1 cellular context compared by ENCODE assay signal in the genomic region with DNA sequence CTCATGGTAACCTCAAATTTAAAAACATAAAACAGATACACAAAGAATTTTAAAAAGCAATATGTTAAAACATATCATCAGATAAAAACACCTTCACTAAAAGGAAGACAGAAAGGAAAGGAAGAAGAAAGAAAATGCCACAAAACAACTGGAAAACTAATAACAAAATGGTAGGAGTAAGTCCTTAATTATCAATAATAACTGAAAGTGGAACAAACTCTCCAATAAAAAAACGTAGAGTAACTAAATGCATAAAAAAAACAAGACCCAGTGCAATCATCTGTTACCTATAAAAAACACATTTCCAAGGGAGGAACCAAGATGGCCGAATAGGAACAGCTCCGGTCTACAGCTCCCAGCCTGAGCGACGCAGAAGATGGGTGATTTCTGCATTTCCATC.
TF ChIP-seq lines count a peak whose summit lies in the region.

No MANE protein-coding gene starts in this region.

TF ChIP-seq in K562, 482 proteins besides CTCF, POLR2A, EP300 and RAD21 (continued from another document and continues in another):
- TF ChIP-seq, protein P1, sequence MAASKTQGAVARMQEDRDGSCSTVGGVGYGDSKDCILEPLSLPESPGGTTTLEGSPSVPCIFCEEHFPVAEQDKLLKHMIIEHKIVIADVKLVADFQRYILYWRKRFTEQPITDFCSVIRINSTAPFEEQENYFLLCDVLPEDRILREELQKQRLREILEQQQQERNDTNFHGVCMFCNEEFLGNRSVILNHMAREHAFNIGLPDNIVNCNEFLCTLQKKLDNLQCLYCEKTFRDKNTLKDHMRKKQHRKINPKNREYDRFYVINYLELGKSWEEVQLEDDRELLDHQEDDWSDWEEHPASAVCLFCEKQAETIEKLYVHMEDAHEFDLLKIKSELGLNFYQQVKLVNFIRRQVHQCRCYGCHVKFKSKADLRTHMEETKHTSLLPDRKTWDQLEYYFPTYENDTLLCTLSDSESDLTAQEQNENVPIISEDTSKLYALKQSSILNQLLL (CRISPR knock-in tag; IDR thresholded peaks at IDR 0.05; ENCODE audit: borderline replicate concordance), result no peak
- TF ChIP-seq TAL1 (IDR thresholded peaks at IDR 0.05) (no peak), RBFOX2 (IDR thresholded peaks at IDR 0.05; ENCODE audit: low read depth, low read length) (no peak), ZSCAN32 (CRISPR knock-in tag; IDR thresholded peaks at IDR 0.05) (no peak), TOE1 (IDR thresholded peaks at IDR 0.05; ENCODE audit: borderline replicate concordance) (peak; percentile 33; the same call in 1 of the 2 replicates), TOE1 (CRISPR knock-in tag; IDR thresholded peaks at IDR 0.05; ENCODE audit: borderline replicate concordance, low read depth) (no peak), CBX3 (IDR thresholded peaks at IDR 0.05; ENCODE audit: borderline replicate concordance in 1 of 2, low read length in 2 of 2) (no peak), ZNF444 (CRISPR knock-in tag; IDR thresholded peaks at IDR 0.05) (no peak), NCOA6 (IDR thresholded peaks at IDR 0.05) (no peak), FOXJ3 (CRISPR knock-in tag; IDR thresholded peaks at IDR 0.05) (no peak), RBM34 (IDR thresholded peaks at IDR 0.05; ENCODE audit: borderline replicate concordance, insufficient read depth, low read length) (no peak), TAF1 (IDR thresholded peaks at IDR 0.05; ENCODE audit: control insufficient read depth, extremely low read depth, insufficient read depth, low read length, severe bottlenecking) (no peak), MED1 (CRISPR knock-in tag; IDR thresholded peaks at IDR 0.05; ENCODE audit: borderline replicate concordance) (no peak), EHMT2 (IDR thresholded peaks at IDR 0.05) (peak; percentile 52; the same call in 1 of the 2 replicates), GABPB2 (CRISPR knock-in tag; conservative IDR thresholded peaks at IDR 0.05) (no peak), PHF20 (IDR thresholded peaks at IDR 0.05; ENCODE audit: partially characterized antibody) (no peak), ZKSCAN1 (IDR thresholded peaks at IDR 0.05; ENCODE audit: low read depth, low read length) (no peak), BRD4 (IDR thresholded peaks at IDR 0.05) (no peak)
- TF ChIP-seq, protein P2, sequence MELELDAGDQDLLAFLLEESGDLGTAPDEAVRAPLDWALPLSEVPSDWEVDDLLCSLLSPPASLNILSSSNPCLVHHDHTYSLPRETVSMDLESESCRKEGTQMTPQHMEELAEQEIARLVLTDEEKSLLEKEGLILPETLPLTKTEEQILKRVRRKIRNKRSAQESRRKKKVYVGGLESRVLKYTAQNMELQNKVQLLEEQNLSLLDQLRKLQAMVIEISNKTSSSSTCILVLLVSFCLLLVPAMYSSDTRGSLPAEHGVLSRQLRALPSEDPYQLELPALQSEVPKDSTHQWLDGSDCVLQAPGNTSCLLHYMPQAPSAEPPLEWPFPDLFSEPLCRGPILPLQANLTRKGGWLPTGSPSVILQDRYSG (tag; conservative IDR thresholded peaks at IDR 0.05; ENCODE audit: low read depth), result no peak
- TF ChIP-seq, protein P3, sequence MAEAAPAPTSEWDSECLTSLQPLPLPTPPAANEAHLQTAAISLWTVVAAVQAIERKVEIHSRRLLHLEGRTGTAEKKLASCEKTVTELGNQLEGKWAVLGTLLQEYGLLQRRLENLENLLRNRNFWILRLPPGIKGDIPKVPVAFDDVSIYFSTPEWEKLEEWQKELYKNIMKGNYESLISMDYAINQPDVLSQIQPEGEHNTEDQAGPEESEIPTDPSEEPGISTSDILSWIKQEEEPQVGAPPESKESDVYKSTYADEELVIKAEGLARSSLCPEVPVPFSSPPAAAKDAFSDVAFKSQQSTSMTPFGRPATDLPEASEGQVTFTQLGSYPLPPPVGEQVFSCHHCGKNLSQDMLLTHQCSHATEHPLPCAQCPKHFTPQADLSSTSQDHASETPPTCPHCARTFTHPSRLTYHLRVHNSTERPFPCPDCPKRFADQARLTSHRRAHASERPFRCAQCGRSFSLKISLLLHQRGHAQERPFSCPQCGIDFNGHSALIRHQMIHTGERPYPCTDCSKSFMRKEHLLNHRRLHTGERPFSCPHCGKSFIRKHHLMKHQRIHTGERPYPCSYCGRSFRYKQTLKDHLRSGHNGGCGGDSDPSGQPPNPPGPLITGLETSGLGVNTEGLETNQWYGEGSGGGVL (CRISPR knock-in tag; IDR thresholded peaks at IDR 0.05), result no peak
- TF ChIP-seq, protein P4, sequence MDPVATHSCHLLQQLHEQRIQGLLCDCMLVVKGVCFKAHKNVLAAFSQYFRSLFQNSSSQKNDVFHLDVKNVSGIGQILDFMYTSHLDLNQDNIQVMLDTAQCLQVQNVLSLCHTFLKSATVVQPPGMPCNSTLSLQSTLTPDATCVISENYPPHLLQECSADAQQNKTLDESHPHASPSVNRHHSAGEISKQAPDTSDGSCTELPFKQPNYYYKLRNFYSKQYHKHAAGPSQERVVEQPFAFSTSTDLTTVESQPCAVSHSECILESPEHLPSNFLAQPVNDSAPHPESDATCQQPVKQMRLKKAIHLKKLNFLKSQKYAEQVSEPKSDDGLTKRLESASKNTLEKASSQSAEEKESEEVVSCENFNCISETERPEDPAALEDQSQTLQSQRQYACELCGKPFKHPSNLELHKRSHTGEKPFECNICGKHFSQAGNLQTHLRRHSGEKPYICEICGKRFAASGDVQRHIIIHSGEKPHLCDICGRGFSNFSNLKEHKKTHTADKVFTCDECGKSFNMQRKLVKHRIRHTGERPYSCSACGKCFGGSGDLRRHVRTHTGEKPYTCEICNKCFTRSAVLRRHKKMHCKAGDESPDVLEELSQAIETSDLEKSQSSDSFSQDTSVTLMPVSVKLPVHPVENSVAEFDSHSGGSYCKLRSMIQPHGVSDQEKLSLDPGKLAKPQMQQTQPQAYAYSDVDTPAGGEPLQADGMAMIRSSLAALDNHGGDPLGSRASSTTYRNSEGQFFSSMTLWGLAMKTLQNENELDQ (CRISPR knock-in tag; IDR thresholded peaks at IDR 0.05; ENCODE audit: borderline replicate concordance), result no peak
- TF ChIP-seq, protein P5, sequence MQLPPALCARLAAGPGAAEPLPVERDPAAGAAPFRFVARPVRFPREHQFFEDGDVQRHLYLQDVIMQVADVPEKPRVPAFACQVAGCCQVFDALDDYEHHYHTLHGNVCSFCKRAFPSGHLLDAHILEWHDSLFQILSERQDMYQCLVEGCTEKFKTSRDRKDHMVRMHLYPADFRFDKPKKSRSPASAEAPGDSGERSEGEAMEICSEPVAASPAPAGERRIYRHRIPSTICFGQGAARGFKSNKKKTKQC (CRISPR knock-in tag; IDR thresholded peaks at IDR 0.05), result no peak
- TF ChIP-seq, protein P6, sequence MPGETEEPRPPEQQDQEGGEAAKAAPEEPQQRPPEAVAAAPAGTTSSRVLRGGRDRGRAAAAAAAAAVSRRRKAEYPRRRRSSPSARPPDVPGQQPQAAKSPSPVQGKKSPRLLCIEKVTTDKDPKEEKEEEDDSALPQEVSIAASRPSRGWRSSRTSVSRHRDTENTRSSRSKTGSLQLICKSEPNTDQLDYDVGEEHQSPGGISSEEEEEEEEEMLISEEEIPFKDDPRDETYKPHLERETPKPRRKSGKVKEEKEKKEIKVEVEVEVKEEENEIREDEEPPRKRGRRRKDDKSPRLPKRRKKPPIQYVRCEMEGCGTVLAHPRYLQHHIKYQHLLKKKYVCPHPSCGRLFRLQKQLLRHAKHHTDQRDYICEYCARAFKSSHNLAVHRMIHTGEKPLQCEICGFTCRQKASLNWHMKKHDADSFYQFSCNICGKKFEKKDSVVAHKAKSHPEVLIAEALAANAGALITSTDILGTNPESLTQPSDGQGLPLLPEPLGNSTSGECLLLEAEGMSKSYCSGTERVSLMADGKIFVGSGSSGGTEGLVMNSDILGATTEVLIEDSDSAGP (CRISPR knock-in tag; IDR thresholded peaks at IDR 0.05), result no peak
- TF ChIP-seq, protein P7, sequence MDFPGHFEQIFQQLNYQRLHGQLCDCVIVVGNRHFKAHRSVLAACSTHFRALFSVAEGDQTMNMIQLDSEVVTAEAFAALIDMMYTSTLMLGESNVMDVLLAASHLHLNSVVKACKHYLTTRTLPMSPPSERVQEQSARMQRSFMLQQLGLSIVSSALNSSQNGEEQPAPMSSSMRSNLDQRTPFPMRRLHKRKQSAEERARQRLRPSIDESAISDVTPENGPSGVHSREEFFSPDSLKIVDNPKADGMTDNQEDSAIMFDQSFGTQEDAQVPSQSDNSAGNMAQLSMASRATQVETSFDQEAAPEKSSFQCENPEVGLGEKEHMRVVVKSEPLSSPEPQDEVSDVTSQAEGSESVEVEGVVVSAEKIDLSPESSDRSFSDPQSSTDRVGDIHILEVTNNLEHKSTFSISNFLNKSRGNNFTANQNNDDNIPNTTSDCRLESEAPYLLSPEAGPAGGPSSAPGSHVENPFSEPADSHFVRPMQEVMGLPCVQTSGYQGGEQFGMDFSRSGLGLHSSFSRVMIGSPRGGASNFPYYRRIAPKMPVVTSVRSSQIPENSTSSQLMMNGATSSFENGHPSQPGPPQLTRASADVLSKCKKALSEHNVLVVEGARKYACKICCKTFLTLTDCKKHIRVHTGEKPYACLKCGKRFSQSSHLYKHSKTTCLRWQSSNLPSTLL (IDR thresholded peaks at IDR 0.05), result no peak
- TF ChIP-seq, protein P8, sequence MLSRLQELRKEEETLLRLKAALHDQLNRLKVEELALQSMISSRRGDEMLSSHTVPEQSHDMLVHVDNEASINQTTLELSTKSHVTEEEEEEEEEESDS (CRISPR knock-in tag; IDR thresholded peaks at IDR 0.05), result no peak
- TF ChIP-seq, protein P9, sequence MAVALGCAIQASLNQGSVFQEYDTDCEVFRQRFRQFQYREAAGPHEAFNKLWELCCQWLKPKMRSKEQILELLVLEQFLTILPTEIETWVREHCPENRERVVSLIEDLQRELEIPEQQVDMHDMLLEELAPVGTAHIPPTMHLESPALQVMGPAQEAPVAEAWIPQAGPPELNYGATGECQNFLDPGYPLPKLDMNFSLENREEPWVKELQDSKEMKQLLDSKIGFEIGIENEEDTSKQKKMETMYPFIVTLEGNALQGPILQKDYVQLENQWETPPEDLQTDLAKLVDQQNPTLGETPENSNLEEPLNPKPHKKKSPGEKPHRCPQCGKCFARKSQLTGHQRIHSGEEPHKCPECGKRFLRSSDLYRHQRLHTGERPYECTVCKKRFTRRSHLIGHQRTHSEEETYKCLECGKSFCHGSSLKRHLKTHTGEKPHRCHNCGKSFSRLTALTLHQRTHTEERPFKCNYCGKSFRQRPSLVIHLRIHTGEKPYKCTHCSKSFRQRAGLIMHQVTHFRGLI (CRISPR knock-in tag; IDR thresholded peaks at IDR 0.05), result no peak
- TF ChIP-seq, protein P10, sequence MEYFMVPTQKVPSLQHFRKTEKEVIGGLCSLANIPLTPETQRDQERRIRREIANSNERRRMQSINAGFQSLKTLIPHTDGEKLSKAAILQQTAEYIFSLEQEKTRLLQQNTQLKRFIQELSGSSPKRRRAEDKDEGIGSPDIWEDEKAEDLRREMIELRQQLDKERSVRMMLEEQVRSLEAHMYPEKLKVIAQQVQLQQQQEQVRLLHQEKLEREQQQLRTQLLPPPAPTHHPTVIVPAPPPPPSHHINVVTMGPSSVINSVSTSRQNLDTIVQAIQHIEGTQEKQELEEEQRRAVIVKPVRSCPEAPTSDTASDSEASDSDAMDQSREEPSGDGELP (CRISPR knock-in tag; IDR thresholded peaks at IDR 0.05; ENCODE audit: borderline replicate concordance), result no peak
- TF ChIP-seq, protein P11, sequence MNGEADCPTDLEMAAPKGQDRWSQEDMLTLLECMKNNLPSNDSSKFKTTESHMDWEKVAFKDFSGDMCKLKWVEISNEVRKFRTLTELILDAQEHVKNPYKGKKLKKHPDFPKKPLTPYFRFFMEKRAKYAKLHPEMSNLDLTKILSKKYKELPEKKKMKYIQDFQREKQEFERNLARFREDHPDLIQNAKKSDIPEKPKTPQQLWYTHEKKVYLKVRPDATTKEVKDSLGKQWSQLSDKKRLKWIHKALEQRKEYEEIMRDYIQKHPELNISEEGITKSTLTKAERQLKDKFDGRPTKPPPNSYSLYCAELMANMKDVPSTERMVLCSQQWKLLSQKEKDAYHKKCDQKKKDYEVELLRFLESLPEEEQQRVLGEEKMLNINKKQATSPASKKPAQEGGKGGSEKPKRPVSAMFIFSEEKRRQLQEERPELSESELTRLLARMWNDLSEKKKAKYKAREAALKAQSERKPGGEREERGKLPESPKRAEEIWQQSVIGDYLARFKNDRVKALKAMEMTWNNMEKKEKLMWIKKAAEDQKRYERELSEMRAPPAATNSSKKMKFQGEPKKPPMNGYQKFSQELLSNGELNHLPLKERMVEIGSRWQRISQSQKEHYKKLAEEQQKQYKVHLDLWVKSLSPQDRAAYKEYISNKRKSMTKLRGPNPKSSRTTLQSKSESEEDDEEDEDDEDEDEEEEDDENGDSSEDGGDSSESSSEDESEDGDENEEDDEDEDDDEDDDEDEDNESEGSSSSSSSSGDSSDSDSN (IDR thresholded peaks at IDR 0.05; ENCODE audit: borderline replicate concordance in 1 of 2, low read depth in 2 of 2, low read length in 2 of 2), result no peak
- TF ChIP-seq, protein P12, sequence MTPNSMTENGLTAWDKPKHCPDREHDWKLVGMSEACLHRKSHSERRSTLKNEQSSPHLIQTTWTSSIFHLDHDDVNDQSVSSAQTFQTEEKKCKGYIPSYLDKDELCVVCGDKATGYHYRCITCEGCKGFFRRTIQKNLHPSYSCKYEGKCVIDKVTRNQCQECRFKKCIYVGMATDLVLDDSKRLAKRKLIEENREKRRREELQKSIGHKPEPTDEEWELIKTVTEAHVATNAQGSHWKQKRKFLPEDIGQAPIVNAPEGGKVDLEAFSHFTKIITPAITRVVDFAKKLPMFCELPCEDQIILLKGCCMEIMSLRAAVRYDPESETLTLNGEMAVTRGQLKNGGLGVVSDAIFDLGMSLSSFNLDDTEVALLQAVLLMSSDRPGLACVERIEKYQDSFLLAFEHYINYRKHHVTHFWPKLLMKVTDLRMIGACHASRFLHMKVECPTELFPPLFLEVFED (CRISPR knock-in tag; conservative IDR thresholded peaks at IDR 0.05), result no peak
